In genomic region chr1:24507423-24507804, GRCh38 we compare ENCODE assay signal across 16 cellular contexts. TPM values are rescaled to one million over a fixed set of nuclear protein-coding genes. Genes with fewer than 3 reads are reported as not detected.
DNase-seq lines count a peak whose midpoint lies in the region; ATAC-seq and TF ChIP-seq lines count a peak whose summit lies in the region.
"Had no signal": no experiment of that assay in that cellular context is flagged by ENCODE, and none has a peak within 500 bp of the region (broad histone marks: within the 10 kb centered on the region; RNA-seq: fewer than 3 reads in every experiment).

No MANE protein-coding gene starts in this region.

- ATAC-seq in HG02571 (IDR thresholded peaks at IDR 0.05; ENCODE audit: unreplicated experiment), result no peak
- ATAC-seq: right cardiac atrium had no signal

- H3K27me3 ChIP-seq in endodermal cell (ENCODE audit: control insufficient read depth, insufficient read depth, low read length, poor library complexity, severe bottlenecking) (no peaks in the 10 kb centered on the region), thymus (ENCODE audit: control insufficient read depth, insufficient read depth) (no peaks in the 10 kb centered on the region)

- H3K36me3 ChIP-seq in endodermal cell (ENCODE audit: control insufficient read depth, insufficient read depth, low read length), result peaks cover 13% of the 10 kb centered on the region
- H3K36me3 ChIP-seq in thymus (ENCODE audit: control insufficient read depth, insufficient read depth), result no peaks in the 10 kb centered on the region

- WGBS in endodermal cell (ENCODE audit: insufficient coverage in 1 of 2, insufficient read length in 1 of 2), 2 experiments, result 89 to 91% methylated on average over 4 to 5 of the region's 5 CpGs
- WGBS in thymus, result 97% methylated on average over 5 of the region's 5 CpGs

- peak overlapping the region; percentile 58 for H3K4me3 Mint-ChIP-seq in activated T-cell treated with anti-CD3 and anti-CD28 coated beads, Interleukin-2, amount 50 U/mL, for 24 hours
- no peak overlapping the region for H3K4me3 Mint-ChIP-seq in endodermal cell
- H3K4me3 Mint-ChIP-seq: activated B cell treated with CpG ODN at 0.5 μM for 24 hours had no signal

- H3K4me3 ChIP-seq in endodermal cell (ENCODE audit: low read length), result peak overlapping the region; percentile 67
- H3K4me3 ChIP-seq in thymus (ENCODE audit: low read length), result no peak overlapping the region
- H3K4me3 ChIP-seq: lung had no signal

- no peak for TF ChIP-seq CTCF in endodermal cell (conservative IDR thresholded peaks at IDR 0.05)

- H3K9ac ChIP-seq in endodermal cell (ENCODE audit: extremely low read depth, low read length, poor library complexity, severe bottlenecking), result peak overlapping the region; percentile 42

- no peaks in the 10 kb centered on the region for H3K9me3 Mint-ChIP-seq in activated T-cell treated with anti-CD3 and anti-CD28 coated beads, Interleukin-2, amount 50 U/mL, for 24 hours
- H3K9me3 Mint-ChIP-seq in endodermal cell, result no peaks in the 10 kb centered on the region
- H3K9me3 Mint-ChIP-seq: activated B cell treated with CpG ODN at 0.5 μM for 24 hours had no signal

- peak in 5 of 6 experiments; percentile 25 to 61 (median 53) for DNase-seq in stimulated activated naive CD4-positive, alpha-beta T cell (lab: John Stamatoyannopoulos, UW)
- DNase-seq in stimulated activated naive CD4-positive, alpha-beta T cell treated with Interleukin-2 at 50 U/mL for 16 hours (lab: John Stamatoyannopoulos, UW), result no peak
- DNase-seq in activated T-cell treated with anti-CD3 and anti-CD28 coated beads, Interleukin-2, amount 50 U/mL, for 24 hours, result peak; percentile 36
- DNase-seq in endodermal cell (no peak), SW480 (ENCODE audit: low spot score) (no peak), OCI-M1 (lab: John Stamatoyannopoulos, UW) (no peak)
- DNase-seq: activated B cell treated with CpG ODN at 0.5 μM for 24 hours; activated gamma-delta T cell; MM.1S; NCI-H2029; NCI-H524; right cardiac atrium; stimulated activated CD8-positive, alpha-beta memory T cell treated with anti-CD3 and anti-CD28 coated beads, Interleukin-4, amount 100 ng/mL, for 48 hours had no signal

- peaks cover 75% of the 10 kb centered on the region for H3K4me1 Mint-ChIP-seq in activated T-cell treated with anti-CD3 and anti-CD28 coated beads, Interleukin-2, amount 50 U/mL, for 24 hours (ENCODE audit: low read depth)
- H3K4me1 Mint-ChIP-seq in endodermal cell, result peaks cover 60% of the 10 kb centered on the region

- peak overlapping the region; percentile 88 for H3K27ac Mint-ChIP-seq in activated T-cell treated with anti-CD3 and anti-CD28 coated beads, Interleukin-2, amount 50 U/mL, for 24 hours
- H3K27ac Mint-ChIP-seq in endodermal cell, result peak overlapping the region; percentile 88

- H3K27ac ChIP-seq in endodermal cell (ENCODE audit: low read depth, low read length) (no peak overlapping the region), thymus (ENCODE audit: low read depth) (peak overlapping the region; percentile 85)

- no peaks in the 10 kb centered on the region for H3K27me3 Mint-ChIP-seq in activated T-cell treated with anti-CD3 and anti-CD28 coated beads, Interleukin-2, amount 50 U/mL, for 24 hours
- no peaks in the 10 kb centered on the region for H3K27me3 Mint-ChIP-seq in endodermal cell (ENCODE audit: insufficient read depth)
- H3K27me3 Mint-ChIP-seq: activated B cell treated with CpG ODN at 0.5 μM for 24 hours had no signal

- H3K36me3 Mint-ChIP-seq in activated T-cell treated with anti-CD3 and anti-CD28 coated beads, Interleukin-2, amount 50 U/mL, for 24 hours (ENCODE audit: low read depth), result peaks cover 39% of the 10 kb centered on the region
- H3K36me3 Mint-ChIP-seq in endodermal cell (ENCODE audit: low read depth), result peaks cover 16% of the 10 kb centered on the region

- H3K9me3 ChIP-seq in endodermal cell (ENCODE audit: control insufficient read depth, low read length) (peaks cover 8% of the 10 kb centered on the region), thymus (ENCODE audit: control insufficient read depth) (no peaks in the 10 kb centered on the region)

- H3K4me1 ChIP-seq in endodermal cell (ENCODE audit: control insufficient read depth, insufficient read depth, low read length), result peaks cover 20% of the 10 kb centered on the region
- H3K4me1 ChIP-seq in thymus (ENCODE audit: control insufficient read depth, insufficient read depth, low read length), result no peaks in the 10 kb centered on the region

RNA-seq across cellular contexts. Expression of gene RCAN3, which starts 4.8 kb away (rescaled TPM):
- total RNA-seq in endodermal cell, result 10 to 100 TPM; 31.9 to 36.8 TPM
- polyA plus RNA-seq in endodermal cell (2013, experiment 1 of 2), result 10.5 TPM
- polyA plus RNA-seq in endodermal cell (2013, experiment 2 of 2), result 11.3 TPM
- 21.2 TPM for polyA plus RNA-seq in thymus

RNA-seq across cellular contexts. Expression of gene NCMAP, which starts 48.5 kb away (rescaled TPM):
- under 1 TPM; 0.15 to 0.42 TPM for total RNA-seq in endodermal cell
- polyA plus RNA-seq in endodermal cell (2013, experiment 1 of 2), result not detected
- not detected for polyA plus RNA-seq in endodermal cell (2013, experiment 2 of 2)
- 0.11 TPM for polyA plus RNA-seq in thymus
- total RNA-seq: activated B cell treated with CpG ODN at 0.5 μM for 24 hours had no signal

Comparison
In these comparisons a context has a peak if more than half of its experiments do, and no peak if none do; other contexts are left out.
1. DNase-seq: peak in stimulated activated naive CD4-positive, alpha-beta T cell (5 of 6) and activated T-cell treated with anti-CD3 and anti-CD28 coated beads, Interleukin-2, amount 50 U/mL, for 24 hours (single experiment); none in stimulated activated naive CD4-positive, alpha-beta T cell treated with Interleukin-2 at 50 U/mL for 16 hours (single experiment), endodermal cell (single experiment), SW480 (single experiment) and OCI-M1 (single experiment).